8 cellular contexts compared by ENCODE assay signal in genomic region chr6:133474516-133474915, GRCh38.
"Had no signal": no experiment of that assay in that cellular context is flagged by ENCODE, and none has a peak within 500 bp of the region (broad histone marks: within the 10 kb centered on the region; RNA-seq: fewer than 3 reads in every experiment).

No MANE protein-coding gene starts in this region.

- ATAC-seq: GM12878 had no signal

- FAIRE-seq: G401.6, GM12878, GM12891, GM12892, GM18507, GM19239 had no signal

- H3K4me3 ChIP-seq: GM12878 had no signal

- DNase-seq: GDM1, GF-D8 had no signal
